Comparison of ENCODE assay signal across 1 cellular context in the genomic region with DNA sequence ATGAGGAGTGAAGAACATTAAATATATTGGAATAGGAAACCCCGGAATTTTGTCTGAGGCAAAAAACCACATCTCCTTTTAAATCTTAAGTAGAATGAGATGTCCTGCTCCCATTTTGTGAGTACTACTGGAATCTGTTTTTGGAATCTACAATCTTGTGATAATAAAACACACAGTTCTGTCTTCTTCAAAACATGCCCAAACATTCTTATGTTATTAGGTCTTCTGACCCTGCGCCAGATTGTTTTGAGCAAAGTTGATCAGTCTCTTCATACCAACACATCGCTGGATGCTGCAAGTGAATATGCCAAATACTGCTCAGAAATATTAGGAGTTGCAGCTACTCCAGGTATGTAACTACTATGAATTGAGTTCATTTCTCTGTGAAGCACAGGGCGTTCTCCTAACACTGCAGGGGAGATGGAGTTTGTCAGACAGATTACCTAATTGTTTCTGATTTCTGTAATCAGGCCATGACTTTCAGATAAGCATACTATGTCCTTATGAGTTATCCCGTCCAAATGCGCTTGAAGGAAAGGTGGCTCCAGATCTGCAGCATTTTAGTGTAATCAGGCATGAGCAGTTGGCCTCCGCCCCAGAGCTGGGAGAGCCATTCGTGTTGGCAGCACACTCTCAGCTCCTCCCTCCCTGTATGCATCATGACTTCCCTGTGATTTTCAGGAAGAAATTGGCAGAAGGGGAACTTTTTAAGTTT.
TF ChIP-seq lines count a peak whose summit lies in the region.

No MANE protein-coding gene starts in this region.

TF ChIP-seq in WTC11, 78 proteins besides CTCF, POLR2A, EP300 and RAD21 (continued from another document):
- TF ChIP-seq ATF6 (CRISPR knock-in tag; IDR thresholded peaks at IDR 0.05) = no peak
- no peak for TF ChIP-seq NFATC4 (CRISPR knock-in tag; IDR thresholded peaks at IDR 0.05)
- TF ChIP-seq, protein P1, sequence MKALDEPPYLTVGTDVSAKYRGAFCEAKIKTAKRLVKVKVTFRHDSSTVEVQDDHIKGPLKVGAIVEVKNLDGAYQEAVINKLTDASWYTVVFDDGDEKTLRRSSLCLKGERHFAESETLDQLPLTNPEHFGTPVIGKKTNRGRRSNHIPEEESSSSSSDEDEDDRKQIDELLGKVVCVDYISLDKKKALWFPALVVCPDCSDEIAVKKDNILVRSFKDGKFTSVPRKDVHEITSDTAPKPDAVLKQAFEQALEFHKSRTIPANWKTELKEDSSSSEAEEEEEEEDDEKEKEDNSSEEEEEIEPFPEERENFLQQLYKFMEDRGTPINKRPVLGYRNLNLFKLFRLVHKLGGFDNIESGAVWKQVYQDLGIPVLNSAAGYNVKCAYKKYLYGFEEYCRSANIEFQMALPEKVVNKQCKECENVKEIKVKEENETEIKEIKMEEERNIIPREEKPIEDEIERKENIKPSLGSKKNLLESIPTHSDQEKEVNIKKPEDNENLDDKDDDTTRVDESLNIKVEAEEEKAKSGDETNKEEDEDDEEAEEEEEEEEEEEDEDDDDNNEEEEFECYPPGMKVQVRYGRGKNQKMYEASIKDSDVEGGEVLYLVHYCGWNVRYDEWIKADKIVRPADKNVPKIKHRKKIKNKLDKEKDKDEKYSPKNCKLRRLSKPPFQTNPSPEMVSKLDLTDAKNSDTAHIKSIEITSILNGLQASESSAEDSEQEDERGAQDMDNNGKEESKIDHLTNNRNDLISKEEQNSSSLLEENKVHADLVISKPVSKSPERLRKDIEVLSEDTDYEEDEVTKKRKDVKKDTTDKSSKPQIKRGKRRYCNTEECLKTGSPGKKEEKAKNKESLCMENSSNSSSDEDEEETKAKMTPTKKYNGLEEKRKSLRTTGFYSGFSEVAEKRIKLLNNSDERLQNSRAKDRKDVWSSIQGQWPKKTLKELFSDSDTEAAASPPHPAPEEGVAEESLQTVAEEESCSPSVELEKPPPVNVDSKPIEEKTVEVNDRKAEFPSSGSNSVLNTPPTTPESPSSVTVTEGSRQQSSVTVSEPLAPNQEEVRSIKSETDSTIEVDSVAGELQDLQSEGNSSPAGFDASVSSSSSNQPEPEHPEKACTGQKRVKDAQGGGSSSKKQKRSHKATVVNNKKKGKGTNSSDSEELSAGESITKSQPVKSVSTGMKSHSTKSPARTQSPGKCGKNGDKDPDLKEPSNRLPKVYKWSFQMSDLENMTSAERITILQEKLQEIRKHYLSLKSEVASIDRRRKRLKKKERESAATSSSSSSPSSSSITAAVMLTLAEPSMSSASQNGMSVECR (CRISPR knock-in tag; IDR thresholded peaks at IDR 0.05; ENCODE audit: borderline replicate concordance) = no peak
